26 cellular contexts compared by ENCODE assay signal in genomic region chr13:95713651-95714050, GRCh38. TPM values are rescaled to one million over a fixed set of nuclear protein-coding genes. Genes with fewer than 3 reads are reported as not detected.
A peak's percentile ranks its signal among the peaks of the same experiment; 100 is the strongest.
DNase-seq lines count a peak whose midpoint lies in the region; ATAC-seq, FAIRE-seq and TF ChIP-seq lines count a peak whose summit lies in the region.
"Had no signal": no experiment of that assay in that cellular context is flagged by ENCODE, and none has a peak within 500 bp of the region (broad histone marks: within the 10 kb centered on the region; RNA-seq: fewer than 3 reads in every experiment).

No MANE protein-coding gene starts in this region.

- WGBS in A549 (ENCODE audit: missing lambda C conversion rate), result 84% methylated on average over 3 of the region's 3 CpGs
- WGBS in ovary, 3 donors, result 96 to 99% (median 99%) methylated on average over 3 of the region's 3 CpGs

- POLR2A ChIA-PET in A549 (lab: Yijun Ruan, JAX), result interaction anchor here (0.7 to 2.0 kb wide), 2 partner anchors 17 to 37 kb away, joined by 3 to 10 read pairs; partner anchors contain the start of gene DNAJC3
- POLR2A ChIA-PET in GM10248 (lab: Yijun Ruan, JAX), result no interaction called here

- no peak for FAIRE-seq in A549 (lab: Jason Lieb, UNC)
- peak; percentile 74 for FAIRE-seq in H54 (lab: Jason Lieb, UNC)
- FAIRE-seq: H1 had no signal

- H3K4me1 ChIP-seq in A549, result peaks cover 17% of the 10 kb centered on the region
- peaks cover 19% of the 10 kb centered on the region for H3K4me1 ChIP-seq in RWPE2 (ENCODE audit: insufficient read depth, poor library complexity, severe bottlenecking)
- H3K4me1 ChIP-seq in ovary (ENCODE audit: insufficient read depth), result no peaks in the 10 kb centered on the region
- H3K4me1 ChIP-seq: suprapubic skin had no signal

- TF ChIP-seq CTCF in A549 (IDR thresholded peaks at IDR 0.05), result no peak
- no peak for TF ChIP-seq CTCF in RWPE2 (IDR thresholded peaks at IDR 0.05; ENCODE audit: poor library complexity, severe bottlenecking)
- no peak for TF ChIP-seq CTCF in GM10248 (IDR thresholded peaks at IDR 0.05; ENCODE audit: control extremely low read depth, extremely low read depth, low read depth, missing control alignments)
- TF ChIP-seq CTCF in ovary (IDR thresholded peaks at IDR 0.05), result no peak

- TF ChIP-seq EP300 in A549 (IDR thresholded peaks at IDR 0.05) (no peak), ovary (IDR thresholded peaks at IDR 0.05) (no peak)

- TF ChIP-seq RAD21 in A549 (conservative IDR thresholded peaks at IDR 0.05 in 1 of 2, IDR thresholded peaks at IDR 0.05 in 1 of 2), result no peak

- H3K27me3 ChIP-seq in RWPE2 (ENCODE audit: insufficient read depth, poor library complexity, severe bottlenecking) (no peaks in the 10 kb centered on the region), ovary (no peaks in the 10 kb centered on the region)
- H3K27me3 ChIP-seq: suprapubic skin had no signal

- H3K36me3 ChIP-seq in RWPE2 (ENCODE audit: low read depth) (peaks cover 79% of the 10 kb centered on the region), ovary (no peaks in the 10 kb centered on the region)

- DNase-seq in A549 (ENCODE audit: low read depth in 1 of 2, low spot score in 1 of 2) (no peak), H54 (ENCODE audit: insufficient read length, low spot score) (no peak), RWPE2 (ENCODE audit: low spot score) (no peak), hepatic stellate cell (ENCODE audit: low spot score) (peak; percentile 18), GM10248 (ENCODE audit: extremely low spot score) (no peak), ovary (no peak), GOT3 (lab: John Stamatoyannopoulos, UW) (no peak)
- DNase-seq: activated CD4-positive, alpha-beta T cell treated with anti-CD3 and anti-CD28 coated beads, Interleukin-2, amount 50 U/mL, for 4 hours; activated CD8-positive, alpha-beta memory T cell treated with anti-CD3 and anti-CD28 coated beads, Interleukin-2, amount 50 U/mL, for 4 hours; aorta; caudate nucleus; head of caudate nucleus; left colon; NCI-H1417 treated with DMSO at 0.1 percent for 48 hours; NCI-H446; NCI-H82; nucleus accumbens; Right ventricle myocardium superior; stimulated activated CD4-positive, alpha-beta T cell treated with anti-CD3 and anti-CD28 coated beads, Interleukin-12 subunit alpha, Interleukin-12 subunit beta, amount 100 ng/mL, for 4 hours; stimulated activated CD4-positive, alpha-beta T cell treated with anti-CD3 and anti-CD28 coated beads, Interleukin-4, amount 100 ng/mL, for 24 hours; stimulated activated naive B cell treated with anti-CD40 and anti-IgM and Interleukin-4, amounts not matched to agents 10 μg/mL and 1 μg/mL and 100 μg/mL, for 72 hours; T-helper 9 cell had no signal

- H3K4me2 ChIP-seq in A549, result peak overlapping the region; percentile 54

- ATAC-seq in A549 (peak in 1 of 2 experiments; percentile 43; a peak in 1 of 6 replicates), RWPE2 (ENCODE audit: low read depth) (peak; percentile 45; the same call in 2 of the 3 replicates), GM18520 (IDR thresholded peaks at IDR 0.05; ENCODE audit: unreplicated experiment) (no peak)
- ATAC-seq: left colon; stimulated activated naive B cell treated with anti-CD40 and anti-IgM and Interleukin-4, amounts not matched to agents 10 μg/mL and 1 μg/mL and 100 μg/mL, for 72 hours; WTC11 had no signal

- H3K4me3 ChIP-seq in A549 (no peak overlapping the region), RWPE2 (ENCODE audit: severe bottlenecking) (no peak overlapping the region), ovary (no peak overlapping the region)
- H3K4me3 ChIP-seq: suprapubic skin had no signal

- peak overlapping the region; percentile 58 to 84; a peak in 5 of 6 replicates for H3K27ac ChIP-seq in A549
- H3K27ac ChIP-seq in RWPE2 (ENCODE audit: poor library complexity, severe bottlenecking), result peak overlapping the region; percentile 78
- H3K27ac ChIP-seq in ovary, result no peak overlapping the region
- H3K27ac ChIP-seq: suprapubic skin had no signal

- CTCF ChIA-PET in A549 (lab: Yijun Ruan, JAX), result no interaction called here
- CTCF ChIA-PET in GM10248 (lab: Yijun Ruan, JAX), result no interaction called here

- H3K9me3 ChIP-seq in A549, result peaks cover 10% of the 10 kb centered on the region; the same call in 1 of the 3 replicates
- H3K9me3 ChIP-seq in RWPE2 (ENCODE audit: severe bottlenecking), result no peaks in the 10 kb centered on the region
- H3K9me3 ChIP-seq in ovary, result no peaks in the 10 kb centered on the region
- H3K9me3 ChIP-seq: suprapubic skin had no signal

- TF ChIP-seq POLR2A in A549 (IDR thresholded peaks at IDR 0.05; ENCODE audit: low read length) (no peak), H54 (IDR thresholded peaks at IDR 0.05; ENCODE audit: low read depth, low read length) (no peak), ovary (IDR thresholded peaks at IDR 0.05) (no peak)

- intact Hi-C loops in ovary (cut with DNase I), result no loop called here

TF ChIP-seq in A549, 52 proteins besides CTCF, POLR2A, EP300 and RAD21:
- TF ChIP-seq BHLHE40 (IDR thresholded peaks at IDR 0.05; ENCODE audit: low read depth, low read length) (no peak), PHF8 (IDR thresholded peaks at IDR 0.05; ENCODE audit: borderline replicate concordance, low read depth) (no peak), ATOH8 (CRISPR knock-in tag; IDR thresholded peaks at IDR 0.05; ENCODE audit: low read depth) (no peak), RFX5 (IDR thresholded peaks at IDR 0.05) (no peak)

RNA-seq across cellular contexts. Expression of gene DNAJC3, which starts 36.7 kb away (rescaled TPM):
- polyA plus RNA-seq in A549 (2011; rRNA removed) (18.6 and 21.9 TPM in 2 replicates), A549 (2017; fragmentation: RNase III; extraction: RNeasy Plus Mini Kit Qiagen cat#74134 plus additional on column Dnase treatment) (10.0 to 11.1 TPM (median 11.1 TPM) in 3 replicates), ovary (10 to 100 TPM; 13.6 to 24.5 TPM)
- 2.4 and 2.7 TPM in 2 replicates for polyA plus RNA-seq in A549 (2012; cell fraction: cytosol; rRNA removed)
- 1.6 and 2.6 TPM in 2 replicates for polyA plus RNA-seq in A549 (2012; cell fraction: nucleus; rRNA removed)
- polyA minus RNA-seq in A549 (2011; rRNA and poly(A)+ RNA removed), result 15.1 and 16.3 TPM in 2 replicates
- total RNA-seq in ovary, result 10 to 100 TPM; 29.6 to 56.7 (median 38.3) TPM

Comparison
In these comparisons a context has a peak if more than half of its experiments do, and no peak if none do; other contexts are left out.
1. H3K27ac ChIP-seq: peak in A549 (2 of 2) and RWPE2 (single experiment); none in ovary (0 of 2).